In genomic region chr9:126327016-126327749, GRCh38 we compare ENCODE assay signal across 8 cellular contexts. TPM values are rescaled to one million over a fixed set of nuclear protein-coding genes. Genes with fewer than 3 reads are reported as not detected.
DNase-seq lines count a peak whose midpoint lies in the region; ATAC-seq and TF ChIP-seq lines count a peak whose summit lies in the region.

No MANE protein-coding gene starts in this region.

- peaks cover 8% of the 10 kb centered on the region for H3K9me3 Mint-ChIP-seq in activated CD4-positive, alpha-beta T cell treated with anti-CD3 and anti-CD28 coated beads, Interleukin-2, amount 10 ng/mL, durations not matched to agents 24 days and 14 days
- peaks cover 7% of the 10 kb centered on the region for H3K9me3 Mint-ChIP-seq in endodermal cell

- 10 to 42% methylated on average over 10 to 59 of the region's 59 CpGs for WGBS in endodermal cell (ENCODE audit: insufficient coverage in 1 of 2, insufficient read length in 1 of 2), 2 experiments

- peak overlapping the region; percentile 1 for H3K27ac ChIP-seq in endodermal cell (ENCODE audit: low read depth, low read length)
- peak overlapping the region; percentile 81 for H3K27ac ChIP-seq in upper lobe of right lung

- peaks cover 2% of the 10 kb centered on the region for H3K36me3 Mint-ChIP-seq in activated CD4-positive, alpha-beta T cell treated with anti-CD3 and anti-CD28 coated beads, Interleukin-2, amount 10 ng/mL, durations not matched to agents 24 days and 14 days (ENCODE audit: low read depth)
- no peaks in the 10 kb centered on the region for H3K36me3 Mint-ChIP-seq in endodermal cell (ENCODE audit: low read depth)

- no peak for DNase-seq in Right ventricle myocardium inferior (ENCODE audit: missing footprints)
- DNase-seq in cardiac septum (ENCODE audit: low spot score), result no peak
- peak; percentile 65 for DNase-seq in activated CD4-positive, alpha-beta T cell treated with anti-CD3 and anti-CD28 coated beads, Interleukin-2, amount 10 ng/mL, durations not matched to agents 24 days and 14 days
- peak; percentile 72 for DNase-seq in endodermal cell
- peak; percentile 68 for DNase-seq in upper lobe of right lung
- DNase-seq in AML-193 (lab: John Stamatoyannopoulos, UW), result no peak

- no peak overlapping the region for H3K27ac Mint-ChIP-seq in activated CD4-positive, alpha-beta T cell treated with anti-CD3 and anti-CD28 coated beads, Interleukin-2, amount 10 ng/mL, durations not matched to agents 24 days and 14 days
- peak overlapping the region; percentile 26 for H3K27ac Mint-ChIP-seq in endodermal cell

- H3K4me3 ChIP-seq in endodermal cell (ENCODE audit: low read length) (peak overlapping the region; percentile 68), mucosa of stomach (ENCODE audit: low read length) (peak overlapping the region; percentile 36), upper lobe of right lung (peak overlapping the region; percentile 60)

- TF ChIP-seq CTCF in endodermal cell (conservative IDR thresholded peaks at IDR 0.05) (peak; percentile 30), upper lobe of right lung (IDR thresholded peaks at IDR 0.05) (no peak)

- H3K4me1 ChIP-seq in endodermal cell (ENCODE audit: control insufficient read depth, insufficient read depth, low read length) (peaks cover 4% of the 10 kb centered on the region), mucosa of stomach (ENCODE audit: control insufficient read depth, insufficient read depth, low read length) (no peaks in the 10 kb centered on the region), upper lobe of right lung (peaks cover 8% of the 10 kb centered on the region)

- H3K36me3 ChIP-seq in endodermal cell (ENCODE audit: control insufficient read depth, insufficient read depth, low read length) (no peaks in the 10 kb centered on the region), mucosa of stomach (ENCODE audit: control insufficient read depth, insufficient read depth, low read length) (no peaks in the 10 kb centered on the region), upper lobe of right lung (no peaks in the 10 kb centered on the region)

- peaks cover 34% of the 10 kb centered on the region for H3K27me3 Mint-ChIP-seq in activated CD4-positive, alpha-beta T cell treated with anti-CD3 and anti-CD28 coated beads, Interleukin-2, amount 10 ng/mL, durations not matched to agents 24 days and 14 days
- H3K27me3 Mint-ChIP-seq in endodermal cell (ENCODE audit: insufficient read depth), result no peaks in the 10 kb centered on the region

- H3K27me3 ChIP-seq in endodermal cell (ENCODE audit: control insufficient read depth, insufficient read depth, low read length, poor library complexity, severe bottlenecking), result no peaks in the 10 kb centered on the region
- peaks cover 4% of the 10 kb centered on the region for H3K27me3 ChIP-seq in mucosa of stomach (ENCODE audit: control insufficient read depth, insufficient read depth, low read length)
- H3K27me3 ChIP-seq in upper lobe of right lung, result no peaks in the 10 kb centered on the region

- ATAC-seq in Right ventricle myocardium inferior, result peak; percentile 45
- ATAC-seq in upper lobe of right lung, result peak; percentile 76
- ATAC-seq in GM19452 (IDR thresholded peaks at IDR 0.05; ENCODE audit: unreplicated experiment), result no peak

- H3K4me3 Mint-ChIP-seq in activated CD4-positive, alpha-beta T cell treated with anti-CD3 and anti-CD28 coated beads, Interleukin-2, amount 10 ng/mL, durations not matched to agents 24 days and 14 days, result peak overlapping the region; percentile 34
- H3K4me3 Mint-ChIP-seq in endodermal cell, result peak overlapping the region; percentile 59

- H3K9me3 ChIP-seq in endodermal cell (ENCODE audit: control insufficient read depth, low read length) (peaks cover 10% of the 10 kb centered on the region), mucosa of stomach (ENCODE audit: control insufficient read depth, low read length) (no peaks in the 10 kb centered on the region), upper lobe of right lung (peaks cover 8% of the 10 kb centered on the region)

- intact Hi-C loops in Right ventricle myocardium inferior (cut with DNase I), result loop anchor here (5.0 kb wide), 1 partner anchor 65 kb away; no protein-coding TSS in a partner anchor
- intact Hi-C loops in cardiac septum (cut with DNase I), result no loop called here
- intact Hi-C loops in activated CD4-positive, alpha-beta T cell treated with anti-CD3 and anti-CD28 coated beads, Interleukin-2, amount 10 ng/mL, durations not matched to agents 24 days and 14 days (cut with micrococcal nuclease), result loop anchor here (5.0 kb wide), 1 partner anchor 70 kb away; no protein-coding TSS in a partner anchor
- intact Hi-C loops in upper lobe of right lung (cut with DNase I), result loop anchor here (10.0 kb wide), 1 partner anchor 68 kb away; no protein-coding TSS in a partner anchor

- H3K9ac ChIP-seq in endodermal cell (ENCODE audit: extremely low read depth, low read length, poor library complexity, severe bottlenecking), result no peak overlapping the region
- peak overlapping the region; percentile 70 for H3K9ac ChIP-seq in mucosa of stomach (ENCODE audit: low read length)

- H3K4me1 Mint-ChIP-seq in activated CD4-positive, alpha-beta T cell treated with anti-CD3 and anti-CD28 coated beads, Interleukin-2, amount 10 ng/mL, durations not matched to agents 24 days and 14 days, result peaks cover 10% of the 10 kb centered on the region
- H3K4me1 Mint-ChIP-seq in endodermal cell, result peaks cover 28% of the 10 kb centered on the region

RNA-seq across cellular contexts. Expression of gene MVB12B, which starts 0.6 kb away (rescaled TPM):
- total RNA-seq in Right ventricle myocardium inferior (12.7 TPM), cardiac septum (7.2 TPM), endodermal cell (10 to 100 TPM; 18.6 to 19.7 TPM), upper lobe of right lung (47.5 TPM)
- total RNA-seq in activated CD4-positive, alpha-beta T cell treated with anti-CD3 and anti-CD28 coated beads, Interleukin-2, amount 10 ng/mL, durations not matched to agents 24 days and 14 days, result 0.49 and 1.3 TPM in 2 replicates
- polyA plus RNA-seq in endodermal cell (2013, experiment 1 of 2), result 27.4 TPM
- 24.8 TPM for polyA plus RNA-seq in endodermal cell (2013, experiment 2 of 2)

Comparison
In these comparisons a context has a peak if more than half of its experiments do, and no peak if none do; other contexts are left out.
1. DNase-seq: peak in activated CD4-positive, alpha-beta T cell treated with anti-CD3 and anti-CD28 coated beads, Interleukin-2, amount 10 ng/mL, durations not matched to agents 24 days and 14 days (single experiment), endodermal cell (single experiment) and upper lobe of right lung (single experiment); none in Right ventricle myocardium inferior (single experiment), cardiac septum (single experiment) and AML-193 (0 of 2).
2. Peak in every context shown above with its lines, with median percentiles within 50 percentile points of each other: H3K4me3 ChIP-seq.